2 cellular contexts compared by ENCODE assay signal in the genomic region with DNA sequence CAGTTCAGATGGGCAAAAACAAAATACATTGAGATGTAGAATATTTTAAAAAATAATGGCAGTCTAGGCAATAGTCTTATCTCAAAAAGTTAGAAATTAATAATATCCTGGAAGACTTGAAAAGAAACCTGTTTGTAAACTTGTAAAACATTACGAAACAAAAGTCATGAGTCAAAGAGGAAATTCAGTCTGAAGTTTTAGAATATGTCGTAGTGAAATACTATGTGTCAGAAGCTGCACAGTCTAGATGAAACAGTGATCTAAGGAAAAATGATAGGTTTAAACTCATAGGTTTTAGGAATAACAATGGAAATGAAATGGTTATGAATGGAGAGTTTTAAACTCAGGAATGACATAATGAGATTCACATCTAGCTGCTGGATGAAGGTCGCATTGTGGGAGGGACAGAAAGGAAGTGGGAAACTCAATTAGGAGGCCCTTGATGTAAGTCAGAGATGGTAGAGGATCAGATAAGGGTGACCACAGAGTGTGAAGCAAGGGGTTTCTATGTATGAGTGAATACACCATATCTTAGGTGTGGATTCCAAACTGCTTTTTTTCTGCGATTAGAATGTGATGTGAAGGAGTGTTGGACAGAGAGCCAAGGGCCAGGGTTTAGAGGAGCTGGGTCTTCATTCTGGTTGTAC.
TF ChIP-seq lines count a peak whose summit lies in the region.

No MANE protein-coding gene starts in this region.

TF ChIP-seq in K562, 482 proteins besides CTCF, POLR2A, EP300 and RAD21 (continues in another document):
- TF ChIP-seq TEAD4 (IDR thresholded peaks at IDR 0.05; ENCODE audit: low read length) = peak; percentile 7; the same call in 1 of the 2 replicates
- TF ChIP-seq TEAD4 (CRISPR knock-in tag; IDR thresholded peaks at IDR 0.05; ENCODE audit: borderline replicate concordance) = no peak
- no peak for TF ChIP-seq PHB2 (IDR thresholded peaks at IDR 0.05; ENCODE audit: low read depth)
- TF ChIP-seq ZNF740 (CRISPR knock-in tag; IDR thresholded peaks at IDR 0.05) = no peak
- TF ChIP-seq ZNF740 (tag; IDR thresholded peaks at IDR 0.05) = no peak
- TF ChIP-seq HMBOX1 (IDR thresholded peaks at IDR 0.05) = no peak
- no peak for TF ChIP-seq KDM5B (IDR thresholded peaks at IDR 0.05; ENCODE audit: insufficient replicate concordance, low read depth, low read length)
- TF ChIP-seq FUS (optimal IDR thresholded peaks at IDR 0.05; ENCODE audit: low read depth, low read length) = no peak
- TF ChIP-seq ELF2 (CRISPR knock-in tag; IDR thresholded peaks at IDR 0.05) = no peak
- no peak for TF ChIP-seq CBX5 (IDR thresholded peaks at IDR 0.05; ENCODE audit: borderline replicate concordance, low read depth)
- 0 out of 2 replicates have a peak, but pooled peaks have one; percentile 22 for TF ChIP-seq GABPA (tag; conservative IDR thresholded peaks at IDR 0.05; ENCODE audit: low read depth)
- TF ChIP-seq ESRRB (CRISPR knock-in tag; IDR thresholded peaks at IDR 0.05; ENCODE audit: borderline replicate concordance) = no peak
- TF ChIP-seq FOS (IDR thresholded peaks at IDR 0.05; ENCODE audit: extremely low read depth, insufficient read length) = no peak
- TF ChIP-seq CHD4 (IDR thresholded peaks at IDR 0.05; ENCODE audit: insufficient read depth, insufficient replicate concordance, low read depth, low read length, poor library complexity, severe bottlenecking) = no peak
- TF ChIP-seq ELK1 (CRISPR knock-in tag; IDR thresholded peaks at IDR 0.05) = no peak
- TF ChIP-seq, protein P1, sequence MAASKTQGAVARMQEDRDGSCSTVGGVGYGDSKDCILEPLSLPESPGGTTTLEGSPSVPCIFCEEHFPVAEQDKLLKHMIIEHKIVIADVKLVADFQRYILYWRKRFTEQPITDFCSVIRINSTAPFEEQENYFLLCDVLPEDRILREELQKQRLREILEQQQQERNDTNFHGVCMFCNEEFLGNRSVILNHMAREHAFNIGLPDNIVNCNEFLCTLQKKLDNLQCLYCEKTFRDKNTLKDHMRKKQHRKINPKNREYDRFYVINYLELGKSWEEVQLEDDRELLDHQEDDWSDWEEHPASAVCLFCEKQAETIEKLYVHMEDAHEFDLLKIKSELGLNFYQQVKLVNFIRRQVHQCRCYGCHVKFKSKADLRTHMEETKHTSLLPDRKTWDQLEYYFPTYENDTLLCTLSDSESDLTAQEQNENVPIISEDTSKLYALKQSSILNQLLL (CRISPR knock-in tag; IDR thresholded peaks at IDR 0.05; ENCODE audit: borderline replicate concordance) = no peak
- no peak for TF ChIP-seq MAFG (tag; conservative IDR thresholded peaks at IDR 0.05)
- no peak for TF ChIP-seq ZNF184 (CRISPR knock-in tag; IDR thresholded peaks at IDR 0.05)
- TF ChIP-seq, protein P2, sequence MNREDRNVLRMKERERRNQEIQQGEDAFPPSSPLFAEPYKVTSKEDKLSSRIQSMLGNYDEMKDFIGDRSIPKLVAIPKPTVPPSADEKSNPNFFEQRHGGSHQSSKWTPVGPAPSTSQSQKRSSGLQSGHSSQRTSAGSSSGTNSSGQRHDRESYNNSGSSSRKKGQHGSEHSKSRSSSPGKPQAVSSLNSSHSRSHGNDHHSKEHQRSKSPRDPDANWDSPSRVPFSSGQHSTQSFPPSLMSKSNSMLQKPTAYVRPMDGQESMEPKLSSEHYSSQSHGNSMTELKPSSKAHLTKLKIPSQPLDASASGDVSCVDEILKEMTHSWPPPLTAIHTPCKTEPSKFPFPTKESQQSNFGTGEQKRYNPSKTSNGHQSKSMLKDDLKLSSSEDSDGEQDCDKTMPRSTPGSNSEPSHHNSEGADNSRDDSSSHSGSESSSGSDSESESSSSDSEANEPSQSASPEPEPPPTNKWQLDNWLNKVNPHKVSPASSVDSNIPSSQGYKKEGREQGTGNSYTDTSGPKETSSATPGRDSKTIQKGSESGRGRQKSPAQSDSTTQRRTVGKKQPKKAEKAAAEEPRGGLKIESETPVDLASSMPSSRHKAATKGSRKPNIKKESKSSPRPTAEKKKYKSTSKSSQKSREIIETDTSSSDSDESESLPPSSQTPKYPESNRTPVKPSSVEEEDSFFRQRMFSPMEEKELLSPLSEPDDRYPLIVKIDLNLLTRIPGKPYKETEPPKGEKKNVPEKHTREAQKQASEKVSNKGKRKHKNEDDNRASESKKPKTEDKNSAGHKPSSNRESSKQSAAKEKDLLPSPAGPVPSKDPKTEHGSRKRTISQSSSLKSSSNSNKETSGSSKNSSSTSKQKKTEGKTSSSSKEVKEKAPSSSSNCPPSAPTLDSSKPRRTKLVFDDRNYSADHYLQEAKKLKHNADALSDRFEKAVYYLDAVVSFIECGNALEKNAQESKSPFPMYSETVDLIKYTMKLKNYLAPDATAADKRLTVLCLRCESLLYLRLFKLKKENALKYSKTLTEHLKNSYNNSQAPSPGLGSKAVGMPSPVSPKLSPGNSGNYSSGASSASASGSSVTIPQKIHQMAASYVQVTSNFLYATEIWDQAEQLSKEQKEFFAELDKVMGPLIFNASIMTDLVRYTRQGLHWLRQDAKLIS (CRISPR knock-in tag; IDR thresholded peaks at IDR 0.05) = no peak

TF ChIP-seq in HepG2, 621 proteins besides CTCF, POLR2A, EP300 and RAD21:
- no peak for TF ChIP-seq ZNF224 (CRISPR knock-in tag; IDR thresholded peaks at IDR 0.05)
- TF ChIP-seq SMAD1 (CRISPR knock-in tag; IDR thresholded peaks at IDR 0.05; ENCODE audit: borderline replicate concordance, low read depth) = no peak
- no peak for TF ChIP-seq U2AF2 (IDR thresholded peaks at IDR 0.05; ENCODE audit: low read depth, low read length)
TF ChIP-seq in HepG2: peak in this region for 0.
